In the genomic region with DNA sequence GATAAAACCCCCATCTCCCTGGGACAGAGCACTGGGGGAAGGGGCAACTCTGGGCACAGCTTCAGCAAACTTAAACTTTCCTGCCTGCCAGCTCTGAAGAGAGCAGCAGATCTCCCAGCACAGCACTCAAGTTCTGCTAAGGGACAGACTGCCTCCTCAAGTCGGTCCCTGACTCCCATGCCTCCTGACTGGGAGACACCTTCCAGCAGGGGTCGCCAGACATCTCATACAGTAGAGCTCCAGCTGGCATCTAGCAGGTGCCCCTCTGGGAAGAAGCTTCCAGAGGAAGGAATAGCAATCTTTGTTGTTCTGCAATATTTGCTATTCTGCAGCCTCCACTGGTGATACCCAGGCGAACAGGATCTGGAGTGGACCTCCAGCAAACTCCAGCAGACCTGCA, we compare ENCODE assay signal across 8 cellular contexts.
DNase-seq lines count a peak whose midpoint lies in the region; TF ChIP-seq lines count a peak whose summit lies in the region.
"Not testable (repeated sequence)": the region's sequence is repeated elsewhere in the genome, so short reads cannot be mapped to it uniquely, and the experiment has no call there.

No MANE protein-coding gene starts in this region.

- H3K4me3 ChIP-seq in WI38 (ENCODE audit: low read depth, low read length); cardiac fibroblast (replicated peaks in 1 of 2; ENCODE audit: low read depth in 2 of 2, low read length in 2 of 2); fibroblast of villous mesenchyme (ENCODE audit: low read depth, low read length): not testable (repeated sequence)

- peak; percentile 55 for TF ChIP-seq CTCF in 22Rv1 (IDR thresholded peaks at IDR 0.05)
- TF ChIP-seq CTCF in GM13977 (IDR thresholded peaks at IDR 0.05; ENCODE audit: extremely low read depth, insufficient read depth, missing control alignments): peak; percentile 20
- 0 out of 2 replicates have a peak, but pooled peaks have one; percentile 5 for TF ChIP-seq CTCF in WI38 (IDR thresholded peaks at IDR 0.05; ENCODE audit: low read depth, low read length)
- not testable (repeated sequence) for TF ChIP-seq CTCF in cardiac fibroblast (IDR thresholded peaks at IDR 0.05; ENCODE audit: low read depth, low read length)
- TF ChIP-seq CTCF in fibroblast of villous mesenchyme (IDR thresholded peaks at IDR 0.05; ENCODE audit: insufficient read depth, low read depth, low read length): peak; percentile 41

- DNase-seq in ELF-1 (ENCODE audit: low read depth, low spot score): peak; percentile 3
- not testable (repeated sequence) for DNase-seq in GM13977 (ENCODE audit: low spot score)
- DNase-seq in M059J (ENCODE audit: low read depth): peak; percentile 10
- DNase-seq in OCI-M1 (lab: John Stamatoyannopoulos, UW): peak; percentile 27
- peak; percentile 5 to 30 for DNase-seq in cardiac fibroblast (ENCODE audit: low read depth in 2 of 2)
- peak; percentile 17 for DNase-seq in fibroblast of villous mesenchyme (ENCODE audit: low read depth)

- not testable (repeated sequence) for H3K27ac ChIP-seq in 22Rv1

- in situ Hi-C loops in GM13977 (cut with MboI; ENCODE audit: low pct_unique_long_range_greater_than_20kb, low sequenced_read_pairs, unreplicated experiment): not testable (repeated sequence)
